Comparison of ENCODE assay signal across 20 cellular contexts in the genomic region with DNA sequence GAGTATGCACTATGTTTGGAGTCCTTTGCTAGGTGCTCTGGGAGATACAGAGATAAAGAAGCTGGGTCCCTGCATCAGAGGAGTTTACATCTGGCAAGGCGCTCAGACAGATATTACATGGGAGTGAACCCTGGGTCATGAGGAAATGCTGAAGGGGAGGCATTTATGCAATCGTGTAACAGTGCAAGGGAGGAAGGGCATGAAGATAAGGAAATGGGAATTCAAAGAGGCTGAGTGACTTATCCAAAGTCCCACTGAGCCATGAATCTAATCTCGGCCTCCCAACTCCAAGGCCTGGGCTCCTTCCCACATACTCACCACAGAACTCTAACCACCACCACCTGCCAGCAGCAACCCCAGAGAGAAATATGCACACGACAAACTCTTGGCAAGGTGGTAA. TPM values are rescaled to one million over a fixed set of nuclear protein-coding genes. Genes with fewer than 3 reads are reported as not detected.
DNase-seq lines count a peak whose midpoint lies in the region; ATAC-seq and TF ChIP-seq lines count a peak whose summit lies in the region.
"Had no signal": no experiment of that assay in that cellular context is flagged by ENCODE, and none has a peak within 500 bp of the region (broad histone marks: within the 10 kb centered on the region; RNA-seq: fewer than 3 reads in every experiment).

No MANE protein-coding gene starts in this region.

- no peaks in the 10 kb centered on the region for H3K9me3 ChIP-seq in DND-41 (ENCODE audit: insufficient read depth, low read length, severe bottlenecking)
- H3K9me3 ChIP-seq: gastrocnemius medialis, neutrophil, thyroid gland had no signal

- H3K27ac ChIP-seq in DND-41 (ENCODE audit: low read length) = no peak overlapping the region
- H3K27ac ChIP-seq: gastrocnemius medialis, neutrophil, thyroid gland, WERI-Rb-1 had no signal

- in situ Hi-C loops in astrocyte of the spinal cord (cut with HindIII; ENCODE audit: low sequenced_read_pairs) = no loop called here

- ATAC-seq in DND-41 (ENCODE audit: insufficient read depth, low read depth) (peak; percentile 60), left lobe of liver (peak; percentile 53), GM21526 (IDR thresholded peaks at IDR 0.05; ENCODE audit: low FRiP score, unreplicated experiment) (no peak), HG03159 (IDR thresholded peaks at IDR 0.05; ENCODE audit: unreplicated experiment) (no peak)
- ATAC-seq: gastrocnemius medialis, Panc1 had no signal

- no peak for DNase-seq in DND-41
- DNase-seq in MV-4-11 (lab: John Stamatoyannopoulos, UW) = peak; percentile 61
- peak; percentile 22 for DNase-seq in astrocyte of the spinal cord (ENCODE audit: low read depth, low spot score)
- no peak for DNase-seq in left lobe of liver (ENCODE audit: low spot score)
- DNase-seq in NCI-H2227 (lab: John Stamatoyannopoulos, UW; ENCODE audit: unreplicated experiment) = no peak
- DNase-seq in 8988T = no peak
- DNase-seq: activated CD8-positive, alpha-beta memory T cell treated with anti-CD3 and anti-CD28 coated beads for 24 hours; COR-L47; gastrocnemius medialis; GDM1; NCI-H187; NCI-H526; thyroid gland; WERI-Rb-1 had no signal

- H3K4me1 ChIP-seq in DND-41 (ENCODE audit: insufficient read depth, low read length) = no peaks in the 10 kb centered on the region
- H3K4me1 ChIP-seq: thyroid gland had no signal

- H2AFZ ChIP-seq in DND-41 (ENCODE audit: low read depth, low read length) = no peak overlapping the region

- no peaks in the 10 kb centered on the region for H3K79me2 ChIP-seq in DND-41 (ENCODE audit: insufficient read depth, low read length)

- no peaks in the 10 kb centered on the region for H4K20me1 ChIP-seq in DND-41 (ENCODE audit: insufficient read depth, low read length)

- no peak for TF ChIP-seq CTCF in DND-41 (IDR thresholded peaks at IDR 0.05; ENCODE audit: borderline replicate concordance, extremely low read depth, low read length, poor library complexity, severe bottlenecking)
- no peak for TF ChIP-seq CTCF in astrocyte of the spinal cord (IDR thresholded peaks at IDR 0.05; ENCODE audit: low read depth, low read length)

- no peak overlapping the region for H3K9ac ChIP-seq in DND-41 (ENCODE audit: low read depth, low read length)

- H3K4me3 ChIP-seq in DND-41 (ENCODE audit: low read depth in 1 of 2, low read length in 2 of 2) (no peak overlapping the region), astrocyte of the spinal cord (ENCODE audit: low read depth, low read length) (no peak overlapping the region)
- H3K4me3 ChIP-seq: gastrocnemius medialis, thyroid gland had no signal

- H3K27me3 ChIP-seq in DND-41 (ENCODE audit: insufficient read depth, low read length, poor library complexity) = peaks cover 10% of the 10 kb centered on the region
- H3K27me3 ChIP-seq: gastrocnemius medialis, neutrophil, thyroid gland had no signal

- no peaks in the 10 kb centered on the region for H3K36me3 ChIP-seq in DND-41 (ENCODE audit: insufficient read depth, low read length)
- H3K36me3 ChIP-seq: gastrocnemius medialis, neutrophil, thyroid gland, WERI-Rb-1 had no signal

- H3K4me2 ChIP-seq in DND-41 (ENCODE audit: insufficient read depth, low read length) = no peak overlapping the region

RNA-seq across cellular contexts. Expression of a gene that starts 51.6 kb away (rescaled TPM):
- 0.05 TPM for total RNA-seq in left lobe of liver
- total RNA-seq: activated T-helper 1 cell treated with anti-CD3 and anti-CD28 coated beads, Interleukin-12 subunit alpha, Interleukin-12 subunit beta, Interleukin-2, Interleukin-4 antibody, amounts not matched to agents 30 ng/mL and 10 ng/mL and 1 ng/mL, durations not matched to agents 14 hours and 24 hours and 36 hours; mesenteric fat pad had no signal

Comparison
In these comparisons a context has a peak if more than half of its experiments do, and no peak if none do; other contexts are left out.
1. ATAC-seq: peak in DND-41 (single experiment) and left lobe of liver (single experiment); none in GM21526 (single experiment) and HG03159 (single experiment).
2. DNase-seq: peak in MV-4-11 (single experiment) and astrocyte of the spinal cord (single experiment); none in DND-41 (single experiment), left lobe of liver (single experiment), NCI-H2227 (single experiment) and 8988T (single experiment).